Comparison of ENCODE assay signal across 39 cellular contexts in genomic region chr19:55464669-55465068, GRCh38. TPM values are rescaled to one million over a fixed set of nuclear protein-coding genes. Genes with fewer than 3 reads are reported as not detected.
DNase-seq lines count a peak whose midpoint lies in the region; ATAC-seq, FAIRE-seq and TF ChIP-seq lines count a peak whose summit lies in the region.
"Had no signal": no experiment of that assay in that cellular context is flagged by ENCODE, and none has a peak within 500 bp of the region (broad histone marks: within the 10 kb centered on the region; RNA-seq: fewer than 3 reads in every experiment).

Gene C19orf85, minus strand, starts transcription at chr19:55464751. Its CDS starts 197 bp downstream, at chr19:55464554.

- no peak for TF ChIP-seq RAD21 in H1 (IDR thresholded peaks at IDR 0.05 in 1 of 2, conservative IDR thresholded peaks at IDR 0.05 in 1 of 2; ENCODE audit: low read depth in 2 of 2, low read length in 2 of 2)

- H3K9me3 ChIP-seq in HEK293 (ENCODE audit: control insufficient read depth, insufficient read depth, low read depth, low read length) (no peaks in the 10 kb centered on the region), H1 (ENCODE audit: insufficient read depth in 2 of 2, low read depth in 1 of 2, low read length in 1 of 2) (no peaks in the 10 kb centered on the region), neuronal stem cell (replicated peaks in 1 of 2; ENCODE audit: control insufficient read depth in 2 of 2, insufficient read depth in 1 of 2, low read depth in 1 of 2, low read length in 2 of 2) (peaks cover 0 to 4% of the 10 kb centered on the region in 2 donors)
- H3K9me3 ChIP-seq: esophagus squamous epithelium, mucosa of descending colon, ovary, upper lobe of right lung had no signal

- no peak within 1 kb of the TSS for H3K23ac ChIP-seq in H1 (ENCODE audit: insufficient read length)
- peak within 1 kb of the TSS; percentile 61 for H3K23ac ChIP-seq in neuronal stem cell (ENCODE audit: low read depth, low read length, poor library complexity)

- no peak for TF ChIP-seq CTCF in HEK293 (tag by site-specific recombination; IDR thresholded peaks at IDR 0.05)
- no peak for TF ChIP-seq CTCF in H1 (IDR thresholded peaks at IDR 0.05; ENCODE audit: control extremely low read depth in 1 of 3, insufficient read depth in 1 of 3, low read depth in 1 of 3, low read length in 3 of 3)

- WGBS in H1 (ENCODE audit: extremely low coverage in 1 of 2, insufficient coverage in 1 of 2, insufficient read length in 1 of 2, insufficient replicate concordance in 2 of 2, low coverage in 1 of 2, low lambda C conversion rate in 2 of 2, missing lambda C conversion rate in 1 of 2), 2 experiments, result 41% methylated on average over 11 of the region's 14 CpGs; no CpG with 5 or more reads in 1 of the 2 experiments
- WGBS in neuronal stem cell (ENCODE audit: extremely low coverage in 2 of 2, insufficient read length in 2 of 2, insufficient replicate concordance in 1 of 2), 2 donors, result no CpG with 5 or more reads among the region's 14 CpGs

- no peak for TF ChIP-seq EP300 in H1 (IDR thresholded peaks at IDR 0.05; ENCODE audit: borderline replicate concordance in 1 of 2, low read depth in 2 of 2, low read length in 2 of 2)

- H3K36me3 ChIP-seq in HEK293 (ENCODE audit: control insufficient read depth in 2 of 2, insufficient read depth in 1 of 2, low read length in 2 of 2) (no peaks in the 10 kb centered on the region), H1 (ENCODE audit: control insufficient read depth in 2 of 4, insufficient read depth in 4 of 4, low read length in 3 of 4) (no peaks in the 10 kb centered on the region), neuronal stem cell (replicated peaks in 1 of 2; ENCODE audit: control insufficient read depth in 2 of 2, insufficient read depth in 2 of 2, low read length in 2 of 2) (no peaks in the 10 kb centered on the region)
- H3K36me3 ChIP-seq: brain microvascular endothelial cell, esophagus squamous epithelium, ovary, upper lobe of right lung had no signal

- H3K79me2 ChIP-seq in H1 (ENCODE audit: control insufficient read depth in 1 of 2, insufficient read depth in 2 of 2, low read length in 2 of 2), result peaks cover 0 to 7% of the 10 kb centered on the region in 2 experiments; a peak in 2 of 4 replicates

- H3K9ac ChIP-seq in H1 (replicated peaks in 1 of 4; ENCODE audit: extremely low read depth in 1 of 4, low read depth in 3 of 4, low read length in 3 of 4), result no peak within 1 kb of the TSS
- H3K9ac ChIP-seq in neuronal stem cell (ENCODE audit: low read depth, low read length, poor library complexity), result peak within 1 kb of the TSS; percentile 66

- H3K18ac ChIP-seq in H1 (ENCODE audit: extremely low read depth, low read length), result peak within 1 kb of the TSS; percentile 83
- H3K18ac ChIP-seq in neuronal stem cell (ENCODE audit: low read length), result peak within 1 kb of the TSS; percentile 95

- H3K79me1 ChIP-seq in H1 (ENCODE audit: low read depth, low read length), result peaks cover 5% of the 10 kb centered on the region; the same call in 1 of the 2 replicates
- H3K79me1 ChIP-seq in neuronal stem cell (ENCODE audit: low read depth, low read length), result no peaks in the 10 kb centered on the region

- FAIRE-seq in H1 (lab: Jason Lieb, UNC), result no peak
- FAIRE-seq: A204.1, endometrium, GM18507, H54 had no signal

- H2BK12ac ChIP-seq in H1 (ENCODE audit: low read depth, low read length), result peak within 1 kb of the TSS; percentile 94; the same call in 1 of the 2 replicates
- peak within 1 kb of the TSS; percentile 98 for H2BK12ac ChIP-seq in neuronal stem cell (ENCODE audit: low read length)

- H4K91ac ChIP-seq in H1 (replicated peaks; ENCODE audit: insufficient read length, low read length), result peak within 1 kb of the TSS; percentile 97
- H4K91ac ChIP-seq in neuronal stem cell (ENCODE audit: low read depth, low read length, poor library complexity), result peak within 1 kb of the TSS; percentile 89

- no peaks in the 10 kb centered on the region; a peak in 1 of 7 replicates for H3K27me3 ChIP-seq in H1 (replicated peaks in 1 of 4; ENCODE audit: control insufficient read depth in 3 of 4, extremely low read depth in 1 of 4, insufficient read depth in 3 of 4, low read length in 3 of 4)
- peaks cover 0 to 40% (median 0%) of the 10 kb centered on the region in 3 experiments for H3K27me3 ChIP-seq in neuronal stem cell (ENCODE audit: control insufficient read depth in 3 of 3, insufficient read depth in 3 of 3, low read depth in 1 of 3, low read length in 3 of 3)
- H3K27me3 ChIP-seq: brain microvascular endothelial cell, esophagus squamous epithelium, foreskin keratinocyte, ovary, upper lobe of right lung had no signal

- H2BK20ac ChIP-seq in H1 (ENCODE audit: low read length), result peak within 1 kb of the TSS; percentile 83

- intact Hi-C loops in Right ventricle myocardium superior (cut with DNase I), result loop anchor here (5.0 kb wide), 2 partner anchors 38 to 168 kb away; no protein-coding TSS in a partner anchor

- ATAC-seq in Right ventricle myocardium superior (ENCODE audit: poor library complexity), result no peak
- ATAC-seq in GM19035 (IDR thresholded peaks at IDR 0.05; ENCODE audit: unreplicated experiment), result no peak
- no peak for ATAC-seq in GM21786 (IDR thresholded peaks at IDR 0.05; ENCODE audit: unreplicated experiment)
- ATAC-seq: activated CD8-positive, alpha-beta T cell treated with anti-CD3 and anti-CD28 coated beads, Interleukin-2, amount 10 ng/mL, durations not matched to agents 7 days and 5 days; activated naive CD4-positive, alpha-beta T cell treated with anti-CD3 and anti-CD28 coated beads, Interleukin-2, amount 50 U/mL, for 72 hours; activated T-helper 17 cell treated with anti-CD3 and anti-CD28 coated beads, Interleukin-2, amount 50 U/mL, for 72 hours; foreskin keratinocyte; left cardiac atrium; mucosa of descending colon; natural killer cell; upper lobe of right lung had no signal

- H3K4me2 ChIP-seq in H1 (ENCODE audit: insufficient read depth in 1 of 2, low read depth in 2 of 2, low read length in 2 of 2) (peak within 1 kb of the TSS; percentile 22 to 26; a peak in 2 of 4 replicates), neuronal stem cell (ENCODE audit: insufficient read depth, low read length, poor library complexity, severe bottlenecking) (peak within 1 kb of the TSS; percentile 48)
- H3K4me2 ChIP-seq: smooth muscle cell had no signal

- H2AK5ac ChIP-seq in H1 (ENCODE audit: low read depth, low read length), result peak within 1 kb of the TSS; percentile 84
- peak within 1 kb of the TSS; percentile 98 for H2AK5ac ChIP-seq in neuronal stem cell (ENCODE audit: low read depth, low read length)

- H3K14ac ChIP-seq in H1 (ENCODE audit: insufficient read length) (no peak within 1 kb of the TSS), neuronal stem cell (ENCODE audit: low read length) (peak within 1 kb of the TSS; percentile 91)

- peak within 1 kb of the TSS; percentile 54 for H4K5ac ChIP-seq in H1 (ENCODE audit: insufficient read length, low read depth, low read length)

- H4K20me1 ChIP-seq in H1 (replicated peaks in 1 of 2; ENCODE audit: control insufficient read depth in 1 of 2, insufficient read depth in 2 of 2, low read length in 2 of 2), result no peaks in the 10 kb centered on the region

- TF ChIP-seq POLR2A in H1 (IDR thresholded peaks at IDR 0.05; ENCODE audit: control extremely low read depth in 1 of 2, low read depth in 2 of 2, low read length in 2 of 2), result no peak

- H2BK5ac ChIP-seq in H1 (ENCODE audit: low read depth, low read length) (peak within 1 kb of the TSS; percentile 24; the same call in 1 of the 2 replicates), neuronal stem cell (ENCODE audit: low read length) (peak within 1 kb of the TSS; percentile 89)

- peak within 1 kb of the TSS; percentile 72 for H2BK15ac ChIP-seq in H1 (ENCODE audit: low read length)
- peak within 1 kb of the TSS; percentile 95 for H2BK15ac ChIP-seq in neuronal stem cell (ENCODE audit: low read length)

- peak within 1 kb of the TSS; percentile 6 for H2BK120ac ChIP-seq in H1 (replicated peaks; ENCODE audit: low read depth, low read length)
- peak within 1 kb of the TSS; percentile 95 for H2BK120ac ChIP-seq in neuronal stem cell (ENCODE audit: low read depth, low read length)

- no peak within 1 kb of the TSS for H2AFZ ChIP-seq in H1 (ENCODE audit: low read length)
- peak within 1 kb of the TSS; percentile 53 for H2AFZ ChIP-seq in neuronal stem cell (ENCODE audit: low read length)

- POLR2A ChIA-PET in HEK293 (lab: Yijun Ruan, JAX) (no interaction called here), H1 (lab: Charles Lee; ENCODE audit: partially characterized antibody) (interaction anchor here (1.3 to 2.9 kb wide), 2 partner anchors 12 to 57 kb away, joined by 3 to 8 read pairs; partner anchors contain the start of genes UBE2S and ZNF628)

- H3K27ac ChIP-seq in HEK293 (ENCODE audit: extremely low read depth, low read depth, low read length), result no peak within 1 kb of the TSS
- H3K27ac ChIP-seq in H1 (ENCODE audit: low read depth, low read length), result no peak within 1 kb of the TSS
- H3K27ac ChIP-seq in neuronal stem cell (replicated peaks; ENCODE audit: low read length), result peak within 1 kb of the TSS; percentile 56
- H3K27ac ChIP-seq: brain microvascular endothelial cell, esophagus squamous epithelium, foreskin keratinocyte, ovary, upper lobe of right lung had no signal

- peaks cover 10% of the 10 kb centered on the region for H3K4me1 ChIP-seq in HEK293 (ENCODE audit: control insufficient read depth, insufficient read depth, low read length)
- peaks cover 3 to 25% (median 17%) of the 10 kb centered on the region in 4 experiments for H3K4me1 ChIP-seq in H1 (replicated peaks in 1 of 4; ENCODE audit: control insufficient read depth in 3 of 4, insufficient read depth in 4 of 4, low read length in 3 of 4)
- H3K4me1 ChIP-seq in neuronal stem cell (ENCODE audit: control insufficient read depth in 2 of 2, insufficient read depth in 1 of 2, low read depth in 1 of 2, low read length in 2 of 2), result peaks cover 12 to 35% of the 10 kb centered on the region in 2 donors

- DNase-seq in NCI-H748 (lab: John Stamatoyannopoulos, UW; ENCODE audit: unreplicated experiment) (peak; percentile 40), NCI-H748 treated with DMSO at 0.1 percent for 48 hours (lab: John Stamatoyannopoulos, UW) (no peak), H1 (ENCODE audit: low read depth in 1 of 2, low spot score in 2 of 2) (peak in 1 of 2 experiments; percentile 54), neuronal stem cell (ENCODE audit: low spot score) (peak; percentile 81), Right ventricle myocardium superior (no peak)
- DNase-seq: activated CD4-positive, alpha-beta T cell treated with anti-CD3 and anti-CD28 coated beads for 1 hour; activated CD8-positive, alpha-beta T cell treated with anti-CD3 and anti-CD28 coated beads, Interleukin-2, amount 10 ng/mL, durations not matched to agents 7 days and 5 days; amygdala; brain microvascular endothelial cell; CD4-positive, alpha-beta T cell; cerebellar nuclear complex; dermis blood vessel endothelial cell; esophagus squamous epithelium; foreskin keratinocyte; head of caudate nucleus; left cardiac atrium; MM.1S; mucosa of descending colon; natural killer cell; NCI-H1694; NCI-H510A; NK-92 treated with Interleukin-12 subunit alpha and Interleukin-12 subunit beta, amount 100 ng/mL, for 24 hours; SHP77; stimulated activated naive CD4-positive, alpha-beta T cell treated with Interleukin-2 at 50 U/mL for 16 hours; upper lobe of right lung had no signal

- no peak within 1 kb of the TSS for H3K4me3 ChIP-seq in HEK293 (ENCODE audit: low read depth, low read length)
- no peak within 1 kb of the TSS for H3K4me3 ChIP-seq in H1 (ENCODE audit: extremely low read depth in 1 of 4, insufficient read depth in 2 of 4, low read depth in 3 of 4, low read length in 4 of 4)
- no peak within 1 kb of the TSS for H3K4me3 ChIP-seq in neuronal stem cell (ENCODE audit: low read length in 2 of 2)
- H3K4me3 ChIP-seq: esophagus squamous epithelium, lung, mucosa of descending colon, ovary, smooth muscle cell, upper lobe of right lung had no signal

- H4K8ac ChIP-seq in H1 (ENCODE audit: extremely low read depth, insufficient read depth, low read length) (peak within 1 kb of the TSS; percentile 87), neuronal stem cell (ENCODE audit: low read depth, low read length) (peak within 1 kb of the TSS; percentile 86)

- CTCF ChIA-PET in HEK293 (lab: Yijun Ruan, JAX), result no interaction called here
- CTCF ChIA-PET in H1 (lab: Charles Lee; ENCODE audit: partially characterized antibody), result interaction anchor here (1.5 kb wide), 1 partner anchor 9 kb away, joined by 3 read pairs; no protein-coding TSS in a partner anchor

- peak within 1 kb of the TSS; percentile 20 for H3K56ac ChIP-seq in H1 (replicated peaks; ENCODE audit: insufficient read length, low read depth, low read length)

- peaks cover 1% of the 10 kb centered on the region; the same call in 1 of the 2 replicates for H3K23me2 ChIP-seq in H1 (ENCODE audit: low read depth, low read length)

- H3K4ac ChIP-seq in H1 (replicated peaks; ENCODE audit: insufficient read length, low read depth, low read length), result peak within 1 kb of the TSS; percentile 88
- H3K4ac ChIP-seq in neuronal stem cell (ENCODE audit: low read length), result peak within 1 kb of the TSS; percentile 94

RNA-seq across cellular contexts. Expression of gene C19orf85, which starts in this region (rescaled TPM):
- 3.2 and 3.6 TPM in 2 replicates for total RNA-seq in H1 (2021; fragmentation: NEBNext Ultra II Directional; extraction: Animal tissue kit (Norgen Biotek cat#: 25700))
- polyA plus RNA-seq in H1 (2011; rRNA removed), result 2.2 and 3.3 TPM in 2 replicates
- polyA plus RNA-seq in H1 (2011; cell fraction: cytosol; rRNA removed), result 1.5 TPM
- 3.0 TPM for polyA plus RNA-seq in H1 (2011; cell fraction: nucleus; rRNA removed)
- 1.6 to 3.1 TPM (median 2.6 TPM) in 4 replicates for polyA plus RNA-seq in H1 (2012, experiment 1 of 2)
- polyA plus RNA-seq in H1 (2012, experiment 2 of 2), result 2.9 TPM
- 9.1 TPM for polyA plus RNA-seq in H1 (2013, experiment 1 of 2)
- 8.6 TPM for polyA plus RNA-seq in H1 (2013, experiment 2 of 2)
- 0.41 and 0.49 TPM in 2 replicates for polyA minus RNA-seq in H1 (2011; rRNA and poly(A)+ RNA removed)
- not detected for polyA minus RNA-seq in H1 (2011; cell fraction: cytosol; rRNA and poly(A)+ RNA removed)
- 2.1 TPM for polyA minus RNA-seq in H1 (2011; cell fraction: nucleus; rRNA and poly(A)+ RNA removed)
- 2.1 TPM for polyA plus RNA-seq in neuronal stem cell (2013, experiment 1 of 2)
- 2.3 TPM for polyA plus RNA-seq in neuronal stem cell (2013, experiment 2 of 2)
- total RNA-seq in Right ventricle myocardium superior, result not detected
- total RNA-seq: activated CD8-positive, alpha-beta T cell treated with anti-CD3 and anti-CD28 coated beads, Interleukin-2, amount 10 ng/mL, durations not matched to agents 7 days and 5 days; activated naive CD4-positive, alpha-beta T cell treated with anti-CD3 and anti-CD28 coated beads, Interleukin-2, amount 50 U/mL, for 72 hours; activated T-helper 17 cell treated with anti-CD3 and anti-CD28 coated beads, Interleukin-2, amount 50 U/mL, for 72 hours; CD4-positive, alpha-beta T cell; Daoy; dermis blood vessel endothelial cell; esophagus squamous epithelium; foreskin keratinocyte; left cardiac atrium; lung; mucosa of descending colon; natural killer cell; ovary; smooth muscle cell; temporal lobe; upper lobe of right lung had no signal
- polyA plus RNA-seq: foreskin keratinocyte, lung, ovary, smooth muscle cell had no signal

Comparison
In these comparisons a context has a peak if more than half of its experiments do, and no peak if none do; other contexts are left out.
1. DNase-seq: peak in NCI-H748 (single experiment) and neuronal stem cell (single experiment); none in NCI-H748 treated with DMSO at 0.1 percent for 48 hours (single experiment) and Right ventricle myocardium superior (single experiment).